In the genomic region with DNA sequence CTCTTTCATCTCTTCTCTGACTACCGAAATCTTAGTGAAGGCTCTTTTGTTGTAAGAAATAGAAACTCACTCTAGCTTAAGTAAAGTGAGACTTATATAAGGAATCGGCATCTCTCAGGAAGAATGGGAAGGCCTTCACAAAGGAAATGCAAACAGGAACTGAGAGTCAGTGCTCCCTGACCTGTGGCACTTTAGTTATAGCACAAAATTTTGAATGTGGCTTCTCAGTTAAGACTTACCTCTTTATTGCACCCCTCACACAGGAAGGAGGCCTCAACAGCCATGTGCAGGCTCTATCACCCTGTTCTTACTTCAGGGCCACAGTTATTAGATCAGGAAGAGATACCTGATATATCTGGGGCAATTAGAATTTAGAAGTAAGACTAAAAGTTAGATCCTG, we compare ENCODE assay signal across 19 cellular contexts.
A peak's percentile ranks its signal among the peaks of the same experiment; 100 is the strongest.
DNase-seq lines count a peak whose midpoint lies in the region; ATAC-seq and TF ChIP-seq lines count a peak whose summit lies in the region.
"Had no signal": no experiment of that assay in that cellular context is flagged by ENCODE, and none has a peak within 500 bp of the region (broad histone marks: within the 10 kb centered on the region; RNA-seq: fewer than 3 reads in every experiment).

No MANE protein-coding gene starts in this region.

- WGBS in psoas muscle, 3 donors, result 70 to 94% (median 81%) methylated on average over 2 of the region's 2 CpGs

- no peak for DNase-seq in mucosa of gallbladder (ENCODE audit: low spot score)
- no peak for DNase-seq in psoas muscle
- no peak for DNase-seq in GM19240 (ENCODE audit: insufficient read length, low spot score)
- no peak for DNase-seq in NCI-H187 treated with DMSO at 0.1 percent for 48 hours (lab: John Stamatoyannopoulos, UW)
- DNase-seq: ACHN; activated CD8-positive, alpha-beta memory T cell treated with anti-CD3 and anti-CD28 coated beads, Interleukin-2, amount 50 U/mL, for 4 hours; activated naive CD4-positive, alpha-beta T cell treated with Interleukin-2 at 50 U/mL for 16 hours; GM23248; heart right ventricle; kidney glomerular epithelial cell; T-cell; trophoblast cell had no signal

- no peak overlapping the region for H3K27ac ChIP-seq in BLaER1 treated with 17β-estradiol and CSF1 and Interleukin-3, amounts not matched to agents 10 nM and 100 nM
- no peak overlapping the region for H3K27ac ChIP-seq in psoas muscle
- H3K27ac ChIP-seq: coronary artery, GM23248, heart right ventricle had no signal

- peaks cover 0 to 18% (median 0%) of the 10 kb centered on the region in 11 experiments; a peak in 3 of 22 replicates for H3K27me3 ChIP-seq in BLaER1 treated with 17β-estradiol and CSF1 and Interleukin-3, amounts not matched to agents 10 nM and 100 nM
- H3K27me3 ChIP-seq in psoas muscle (ENCODE audit: insufficient read depth in 3 of 3, low read length in 2 of 3), result no peaks in the 10 kb centered on the region
- H3K27me3 ChIP-seq: heart right ventricle had no signal

- ATAC-seq in GM18868 (IDR thresholded peaks at IDR 0.05; ENCODE audit: unreplicated experiment) (peak; percentile 57), GM21723 (IDR thresholded peaks at IDR 0.05; ENCODE audit: unreplicated experiment) (peak; percentile 57), HG03378 (IDR thresholded peaks at IDR 0.05; ENCODE audit: unreplicated experiment) (peak; percentile 63), psoas muscle (no peak)
- ATAC-seq: heart right ventricle; stimulated activated effector memory CD8-positive, alpha-beta T cell treated with anti-CD3 and anti-CD28 coated beads, Interleukin-12 subunit alpha, Interleukin-12 subunit beta, amount 100 ng/mL, for 72 hours; T-cell; WTC11 had no signal

- intact Hi-C loops in psoas muscle (cut with DNase I), result no loop called here

- no peak for TF ChIP-seq CTCF in psoas muscle (IDR thresholded peaks at IDR 0.05)

- peaks cover 8 to 20% (median 9%) of the 10 kb centered on the region in 10 experiments; a peak in 18 of 20 replicates for H3K4me1 ChIP-seq in BLaER1 treated with 17β-estradiol and CSF1 and Interleukin-3, amounts not matched to agents 10 nM and 100 nM
- H3K4me1 ChIP-seq in psoas muscle, result peaks cover 8% of the 10 kb centered on the region

- H4K20me1 ChIP-seq in BLaER1 treated with 17β-estradiol and CSF1 and Interleukin-3, amounts not matched to agents 10 nM and 100 nM, result no peaks in the 10 kb centered on the region

- no peak overlapping the region for H3K9ac ChIP-seq in BLaER1 treated with 17β-estradiol and CSF1 and Interleukin-3, amounts not matched to agents 10 nM and 100 nM
- H3K9ac ChIP-seq: GM23248 had no signal

- no peak overlapping the region for H3K4me3 ChIP-seq in BLaER1 treated with 17β-estradiol and CSF1 and Interleukin-3, amounts not matched to agents 10 nM and 100 nM
- no peak overlapping the region for H3K4me3 ChIP-seq in psoas muscle
- H3K4me3 ChIP-seq: coronary artery, GM23248, heart right ventricle had no signal

- peak overlapping the region; percentile 22 to 65 (median 36); a peak in 20 of 22 replicates for H3K4me2 ChIP-seq in BLaER1 treated with 17β-estradiol and CSF1 and Interleukin-3, amounts not matched to agents 10 nM and 100 nM

- H3K9me3 ChIP-seq in BLaER1 treated with 17β-estradiol and CSF1 and Interleukin-3, amounts not matched to agents 10 nM and 100 nM (replicated peaks in 1 of 11), result no peaks in the 10 kb centered on the region
- H3K9me3 ChIP-seq in psoas muscle, result no peaks in the 10 kb centered on the region
- H3K9me3 ChIP-seq: heart right ventricle had no signal

- no peaks in the 10 kb centered on the region for H3K36me3 ChIP-seq in BLaER1 treated with 17β-estradiol and CSF1 and Interleukin-3, amounts not matched to agents 10 nM and 100 nM
- no peaks in the 10 kb centered on the region for H3K36me3 ChIP-seq in psoas muscle (ENCODE audit: insufficient read depth in 1 of 2, low read depth in 1 of 2)
- H3K36me3 ChIP-seq: heart right ventricle had no signal

Comparison
In these comparisons a context has a peak if more than half of its experiments do, and no peak if none do; other contexts are left out.
1. ATAC-seq: peak in GM18868 (single experiment), GM21723 (single experiment) and HG03378 (single experiment); none in psoas muscle (0 of 4).